ENCODE assay signal across 1 cellular context in the genomic region with DNA sequence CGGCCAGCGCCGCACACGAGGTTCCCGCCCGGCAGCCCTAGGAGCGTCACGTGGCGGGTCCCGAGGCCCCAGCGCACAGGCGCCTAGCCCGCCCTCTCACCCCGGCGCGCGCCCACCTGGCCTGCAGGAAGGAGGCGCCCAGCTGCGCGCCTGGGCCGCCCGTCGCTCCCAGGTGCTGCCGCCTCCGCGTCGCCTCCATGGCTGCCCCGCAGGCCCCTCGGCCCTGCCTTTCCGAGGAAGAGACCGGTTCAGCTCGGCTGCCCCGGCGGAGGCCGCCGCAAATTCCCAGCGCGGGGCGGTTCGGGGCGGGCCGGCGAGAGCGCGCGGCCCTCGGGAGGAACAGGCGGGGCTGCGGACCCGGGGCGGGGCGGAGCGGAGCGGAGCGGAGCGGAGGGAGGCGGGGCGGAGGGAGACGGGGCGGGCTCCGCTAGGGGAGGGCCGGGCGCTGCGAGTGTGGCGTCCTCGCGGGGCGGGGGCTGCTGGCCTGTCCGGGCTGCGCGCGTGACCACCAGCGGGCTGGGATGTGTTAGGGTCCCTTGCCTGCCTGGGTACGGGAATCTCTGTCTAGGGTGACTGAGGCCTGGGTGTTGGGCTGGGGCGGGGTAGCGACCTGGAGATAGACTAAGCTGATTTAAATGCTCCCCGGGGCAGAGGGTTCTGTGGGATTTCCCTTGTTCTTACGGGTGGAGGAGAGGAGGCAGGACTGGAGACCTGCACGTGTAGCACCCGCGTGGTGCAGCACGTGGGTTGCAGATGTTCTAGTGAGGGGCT.
A peak's percentile ranks its signal among the peaks of the same experiment; 100 is the strongest.
TF ChIP-seq lines count a peak whose summit lies in the region.

A gene (minus strand): TSS at position 343 of the 771 bp plus-strand sequence. CDS start 144 bp downstream, at position 199.

TF ChIP-seq in GM12878, 131 proteins besides CTCF, POLR2A, EP300 and RAD21 (continued from another document and continues in another):
- TF ChIP-seq, protein P1, sequence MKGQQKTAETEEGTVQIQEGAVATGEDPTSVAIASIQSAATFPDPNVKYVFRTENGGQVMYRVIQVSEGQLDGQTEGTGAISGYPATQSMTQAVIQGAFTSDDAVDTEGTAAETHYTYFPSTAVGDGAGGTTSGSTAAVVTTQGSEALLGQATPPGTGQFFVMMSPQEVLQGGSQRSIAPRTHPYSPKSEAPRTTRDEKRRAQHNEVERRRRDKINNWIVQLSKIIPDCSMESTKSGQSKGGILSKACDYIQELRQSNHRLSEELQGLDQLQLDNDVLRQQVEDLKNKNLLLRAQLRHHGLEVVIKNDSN (IDR thresholded peaks at IDR 0.05; ENCODE audit: borderline replicate concordance, extremely low read length, insufficient read depth, low read depth, low read length) = peak; percentile 96
- TF ChIP-seq, protein P2, sequence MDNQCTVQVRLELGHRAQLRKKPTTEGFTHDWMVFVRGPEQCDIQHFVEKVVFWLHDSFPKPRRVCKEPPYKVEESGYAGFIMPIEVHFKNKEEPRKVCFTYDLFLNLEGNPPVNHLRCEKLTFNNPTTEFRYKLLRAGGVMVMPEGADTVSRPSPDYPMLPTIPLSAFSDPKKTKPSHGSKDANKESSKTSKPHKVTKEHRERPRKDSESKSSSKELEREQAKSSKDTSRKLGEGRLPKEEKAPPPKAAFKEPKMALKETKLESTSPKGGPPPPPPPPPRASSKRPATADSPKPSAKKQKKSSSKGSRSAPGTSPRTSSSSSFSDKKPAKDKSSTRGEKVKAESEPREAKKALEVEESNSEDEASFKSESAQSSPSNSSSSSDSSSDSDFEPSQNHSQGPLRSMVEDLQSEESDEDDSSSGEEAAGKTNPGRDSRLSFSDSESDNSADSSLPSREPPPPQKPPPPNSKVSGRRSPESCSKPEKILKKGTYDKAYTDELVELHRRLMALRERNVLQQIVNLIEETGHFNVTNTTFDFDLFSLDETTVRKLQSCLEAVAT (IDR thresholded peaks at IDR 0.05) = 0 out of 2 replicates have a peak, but pooled peaks have one; percentile 36
- TF ChIP-seq SUZ12 (IDR thresholded peaks at IDR 0.05; ENCODE audit: unreplicated experiment) = no peak
- no peak for TF ChIP-seq JUND (IDR thresholded peaks at IDR 0.05; ENCODE audit: low read depth, low read length)
- TF ChIP-seq RB1 (IDR thresholded peaks at IDR 0.05; ENCODE audit: borderline replicate concordance) = peak; percentile 96
- TF ChIP-seq HDGF (IDR thresholded peaks at IDR 0.05) = no peak; the same call in 1 of the 2 replicates
- peak; percentile 91; the same call in 1 of the 2 replicates for TF ChIP-seq DPF2 (IDR thresholded peaks at IDR 0.05)
- TF ChIP-seq BHLHE40 (IDR thresholded peaks at IDR 0.05; ENCODE audit: borderline replicate concordance in 1 of 2, low read depth in 2 of 2, low read length in 1 of 2) = peak; percentile 97 to 98
- no peak for TF ChIP-seq TBL1XR1 (IDR thresholded peaks at IDR 0.05; ENCODE audit: low read depth, low read length)
- TF ChIP-seq, protein P3, sequence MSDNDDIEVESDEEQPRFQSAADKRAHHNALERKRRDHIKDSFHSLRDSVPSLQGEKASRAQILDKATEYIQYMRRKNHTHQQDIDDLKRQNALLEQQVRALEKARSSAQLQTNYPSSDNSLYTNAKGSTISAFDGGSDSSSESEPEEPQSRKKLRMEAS (IDR thresholded peaks at IDR 0.05; ENCODE audit: low read depth, low read length) = peak; percentile 95
- no peak for TF ChIP-seq ZBED1 (IDR thresholded peaks at IDR 0.05; ENCODE audit: borderline replicate concordance)
- TF ChIP-seq MEF2B (IDR thresholded peaks at IDR 0.05; ENCODE audit: partially characterized antibody, poor library complexity, severe bottlenecking) = peak; percentile 90
- TF ChIP-seq, protein P4, sequence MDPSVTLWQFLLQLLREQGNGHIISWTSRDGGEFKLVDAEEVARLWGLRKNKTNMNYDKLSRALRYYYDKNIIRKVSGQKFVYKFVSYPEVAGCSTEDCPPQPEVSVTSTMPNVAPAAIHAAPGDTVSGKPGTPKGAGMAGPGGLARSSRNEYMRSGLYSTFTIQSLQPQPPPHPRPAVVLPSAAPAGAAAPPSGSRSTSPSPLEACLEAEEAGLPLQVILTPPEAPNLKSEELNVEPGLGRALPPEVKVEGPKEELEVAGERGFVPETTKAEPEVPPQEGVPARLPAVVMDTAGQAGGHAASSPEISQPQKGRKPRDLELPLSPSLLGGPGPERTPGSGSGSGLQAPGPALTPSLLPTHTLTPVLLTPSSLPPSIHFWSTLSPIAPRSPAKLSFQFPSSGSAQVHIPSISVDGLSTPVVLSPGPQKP (IDR thresholded peaks at IDR 0.05; ENCODE audit: low read depth, low read length) = no peak
- no peak; the same call in 1 of the 2 replicates for TF ChIP-seq MTA3 (IDR thresholded peaks at IDR 0.05; ENCODE audit: borderline replicate concordance, low read length)
- TF ChIP-seq, protein P5, sequence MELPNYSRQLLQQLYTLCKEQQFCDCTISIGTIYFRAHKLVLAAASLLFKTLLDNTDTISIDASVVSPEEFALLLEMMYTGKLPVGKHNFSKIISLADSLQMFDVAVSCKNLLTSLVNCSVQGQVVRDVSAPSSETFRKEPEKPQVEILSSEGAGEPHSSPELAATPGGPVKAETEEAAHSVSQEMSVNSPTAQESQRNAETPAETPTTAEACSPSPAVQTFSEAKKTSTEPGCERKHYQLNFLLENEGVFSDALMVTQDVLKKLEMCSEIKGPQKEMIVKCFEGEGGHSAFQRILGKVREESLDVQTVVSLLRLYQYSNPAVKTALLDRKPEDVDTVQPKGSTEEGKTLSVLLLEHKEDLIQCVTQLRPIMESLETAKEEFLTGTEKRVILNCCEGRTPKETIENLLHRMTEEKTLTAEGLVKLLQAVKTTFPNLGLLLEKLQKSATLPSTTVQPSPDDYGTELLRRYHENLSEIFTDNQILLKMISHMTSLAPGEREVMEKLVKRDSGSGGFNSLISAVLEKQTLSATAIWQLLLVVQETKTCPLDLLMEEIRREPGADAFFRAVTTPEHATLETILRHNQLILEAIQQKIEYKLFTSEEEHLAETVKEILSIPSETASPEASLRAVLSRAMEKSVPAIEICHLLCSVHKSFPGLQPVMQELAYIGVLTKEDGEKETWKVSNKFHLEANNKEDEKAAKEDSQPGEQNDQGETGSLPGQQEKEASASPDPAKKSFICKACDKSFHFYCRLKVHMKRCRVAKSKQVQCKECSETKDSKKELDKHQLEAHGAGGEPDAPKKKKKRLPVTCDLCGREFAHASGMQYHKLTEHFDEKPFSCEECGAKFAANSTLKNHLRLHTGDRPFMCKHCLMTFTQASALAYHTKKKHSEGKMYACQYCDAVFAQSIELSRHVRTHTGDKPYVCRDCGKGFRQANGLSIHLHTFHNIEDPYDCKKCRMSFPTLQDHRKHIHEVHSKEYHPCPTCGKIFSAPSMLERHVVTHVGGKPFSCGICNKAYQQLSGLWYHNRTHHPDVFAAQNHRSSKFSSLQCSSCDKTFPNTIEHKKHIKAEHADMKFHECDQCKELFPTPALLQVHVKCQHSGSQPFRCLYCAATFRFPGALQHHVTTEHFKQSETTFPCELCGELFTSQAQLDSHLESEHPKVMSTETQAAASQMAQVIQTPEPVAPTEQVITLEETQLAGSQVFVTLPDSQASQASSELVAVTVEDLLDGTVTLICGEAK (IDR thresholded peaks at IDR 0.05; ENCODE audit: borderline replicate concordance) = no peak
- TF ChIP-seq NR2F1 (conservative IDR thresholded peaks at IDR 0.05) = peak; percentile 88
- no peak for TF ChIP-seq JUNB (IDR thresholded peaks at IDR 0.05)
- TF ChIP-seq TCF7 (IDR thresholded peaks at IDR 0.05; ENCODE audit: borderline replicate concordance) = no peak
- peak; percentile 87 for TF ChIP-seq BACH1 (IDR thresholded peaks at IDR 0.05; ENCODE audit: borderline replicate concordance)
- TF ChIP-seq SP1 (IDR thresholded peaks at IDR 0.05; ENCODE audit: low read depth, low read length) = peak; percentile 24
- TF ChIP-seq, protein P6, sequence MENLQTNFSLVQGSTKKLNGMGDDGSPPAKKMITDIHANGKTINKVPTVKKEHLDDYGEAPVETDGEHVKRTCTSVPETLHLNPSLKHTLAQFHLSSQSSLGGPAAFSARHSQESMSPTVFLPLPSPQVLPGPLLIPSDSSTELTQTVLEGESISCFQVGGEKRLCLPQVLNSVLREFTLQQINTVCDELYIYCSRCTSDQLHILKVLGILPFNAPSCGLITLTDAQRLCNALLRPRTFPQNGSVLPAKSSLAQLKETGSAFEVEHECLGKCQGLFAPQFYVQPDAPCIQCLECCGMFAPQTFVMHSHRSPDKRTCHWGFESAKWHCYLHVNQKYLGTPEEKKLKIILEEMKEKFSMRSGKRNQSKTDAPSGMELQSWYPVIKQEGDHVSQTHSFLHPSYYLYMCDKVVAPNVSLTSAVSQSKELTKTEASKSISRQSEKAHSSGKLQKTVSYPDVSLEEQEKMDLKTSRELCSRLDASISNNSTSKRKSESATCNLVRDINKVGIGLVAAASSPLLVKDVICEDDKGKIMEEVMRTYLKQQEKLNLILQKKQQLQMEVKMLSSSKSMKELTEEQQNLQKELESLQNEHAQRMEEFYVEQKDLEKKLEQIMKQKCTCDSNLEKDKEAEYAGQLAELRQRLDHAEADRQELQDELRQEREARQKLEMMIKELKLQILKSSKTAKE (IDR thresholded peaks at IDR 0.05; ENCODE audit: low read depth, poor library complexity, severe bottlenecking) = no peak
- peak; percentile 21 for TF ChIP-seq HDAC6 (IDR thresholded peaks at IDR 0.05; ENCODE audit: unreplicated experiment)
- TF ChIP-seq NR2C2 (IDR thresholded peaks at IDR 0.05; ENCODE audit: borderline replicate concordance, control insufficient read depth, insufficient read length, low read depth) = no peak
- TF ChIP-seq, protein P7, sequence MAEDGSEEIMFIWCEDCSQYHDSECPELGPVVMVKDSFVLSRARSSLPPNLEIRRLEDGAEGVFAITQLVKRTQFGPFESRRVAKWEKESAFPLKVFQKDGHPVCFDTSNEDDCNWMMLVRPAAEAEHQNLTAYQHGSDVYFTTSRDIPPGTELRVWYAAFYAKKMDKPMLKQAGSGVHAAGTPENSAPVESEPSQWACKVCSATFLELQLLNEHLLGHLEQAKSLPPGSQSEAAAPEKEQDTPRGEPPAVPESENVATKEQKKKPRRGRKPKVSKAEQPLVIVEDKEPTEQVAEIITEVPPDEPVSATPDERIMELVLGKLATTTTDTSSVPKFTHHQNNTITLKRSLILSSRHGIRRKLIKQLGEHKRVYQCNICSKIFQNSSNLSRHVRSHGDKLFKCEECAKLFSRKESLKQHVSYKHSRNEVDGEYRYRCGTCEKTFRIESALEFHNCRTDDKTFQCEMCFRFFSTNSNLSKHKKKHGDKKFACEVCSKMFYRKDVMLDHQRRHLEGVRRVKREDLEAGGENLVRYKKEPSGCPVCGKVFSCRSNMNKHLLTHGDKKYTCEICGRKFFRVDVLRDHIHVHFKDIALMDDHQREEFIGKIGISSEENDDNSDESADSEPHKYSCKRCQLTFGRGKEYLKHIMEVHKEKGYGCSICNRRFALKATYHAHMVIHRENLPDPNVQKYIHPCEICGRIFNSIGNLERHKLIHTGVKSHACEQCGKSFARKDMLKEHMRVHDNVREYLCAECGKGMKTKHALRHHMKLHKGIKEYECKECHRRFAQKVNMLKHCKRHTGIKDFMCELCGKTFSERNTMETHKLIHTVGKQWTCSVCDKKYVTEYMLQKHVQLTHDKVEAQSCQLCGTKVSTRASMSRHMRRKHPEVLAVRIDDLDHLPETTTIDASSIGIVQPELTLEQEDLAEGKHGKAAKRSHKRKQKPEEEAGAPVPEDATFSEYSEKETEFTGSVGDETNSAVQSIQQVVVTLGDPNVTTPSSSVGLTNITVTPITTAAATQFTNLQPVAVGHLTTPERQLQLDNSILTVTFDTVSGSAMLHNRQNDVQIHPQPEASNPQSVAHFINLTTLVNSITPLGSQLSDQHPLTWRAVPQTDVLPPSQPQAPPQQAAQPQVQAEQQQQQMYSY (CRISPR knock-in tag; IDR thresholded peaks at IDR 0.05) = no peak
- TF ChIP-seq SMARCA5 (IDR thresholded peaks at IDR 0.05) = 0 out of 2 replicates have a peak, but pooled peaks have one; percentile 58
- no peak for TF ChIP-seq FOXK2 (IDR thresholded peaks at IDR 0.05)
- TF ChIP-seq BRCA1 (IDR thresholded peaks at IDR 0.05; ENCODE audit: low read depth, low read length) = no peak
- TF ChIP-seq, protein P8, sequence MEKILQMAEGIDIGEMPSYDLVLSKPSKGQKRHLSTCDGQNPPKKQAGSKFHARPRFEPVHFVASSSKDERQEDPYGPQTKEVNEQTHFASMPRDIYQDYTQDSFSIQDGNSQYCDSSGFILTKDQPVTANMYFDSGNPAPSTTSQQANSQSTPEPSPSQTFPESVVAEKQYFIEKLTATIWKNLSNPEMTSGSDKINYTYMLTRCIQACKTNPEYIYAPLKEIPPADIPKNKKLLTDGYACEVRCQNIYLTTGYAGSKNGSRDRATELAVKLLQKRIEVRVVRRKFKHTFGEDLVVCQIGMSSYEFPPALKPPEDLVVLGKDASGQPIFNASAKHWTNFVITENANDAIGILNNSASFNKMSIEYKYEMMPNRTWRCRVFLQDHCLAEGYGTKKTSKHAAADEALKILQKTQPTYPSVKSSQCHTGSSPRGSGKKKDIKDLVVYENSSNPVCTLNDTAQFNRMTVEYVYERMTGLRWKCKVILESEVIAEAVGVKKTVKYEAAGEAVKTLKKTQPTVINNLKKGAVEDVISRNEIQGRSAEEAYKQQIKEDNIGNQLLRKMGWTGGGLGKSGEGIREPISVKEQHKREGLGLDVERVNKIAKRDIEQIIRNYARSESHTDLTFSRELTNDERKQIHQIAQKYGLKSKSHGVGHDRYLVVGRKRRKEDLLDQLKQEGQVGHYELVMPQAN (conservative IDR thresholded peaks at IDR 0.05) = peak; percentile 75
- TF ChIP-seq, protein P9, sequence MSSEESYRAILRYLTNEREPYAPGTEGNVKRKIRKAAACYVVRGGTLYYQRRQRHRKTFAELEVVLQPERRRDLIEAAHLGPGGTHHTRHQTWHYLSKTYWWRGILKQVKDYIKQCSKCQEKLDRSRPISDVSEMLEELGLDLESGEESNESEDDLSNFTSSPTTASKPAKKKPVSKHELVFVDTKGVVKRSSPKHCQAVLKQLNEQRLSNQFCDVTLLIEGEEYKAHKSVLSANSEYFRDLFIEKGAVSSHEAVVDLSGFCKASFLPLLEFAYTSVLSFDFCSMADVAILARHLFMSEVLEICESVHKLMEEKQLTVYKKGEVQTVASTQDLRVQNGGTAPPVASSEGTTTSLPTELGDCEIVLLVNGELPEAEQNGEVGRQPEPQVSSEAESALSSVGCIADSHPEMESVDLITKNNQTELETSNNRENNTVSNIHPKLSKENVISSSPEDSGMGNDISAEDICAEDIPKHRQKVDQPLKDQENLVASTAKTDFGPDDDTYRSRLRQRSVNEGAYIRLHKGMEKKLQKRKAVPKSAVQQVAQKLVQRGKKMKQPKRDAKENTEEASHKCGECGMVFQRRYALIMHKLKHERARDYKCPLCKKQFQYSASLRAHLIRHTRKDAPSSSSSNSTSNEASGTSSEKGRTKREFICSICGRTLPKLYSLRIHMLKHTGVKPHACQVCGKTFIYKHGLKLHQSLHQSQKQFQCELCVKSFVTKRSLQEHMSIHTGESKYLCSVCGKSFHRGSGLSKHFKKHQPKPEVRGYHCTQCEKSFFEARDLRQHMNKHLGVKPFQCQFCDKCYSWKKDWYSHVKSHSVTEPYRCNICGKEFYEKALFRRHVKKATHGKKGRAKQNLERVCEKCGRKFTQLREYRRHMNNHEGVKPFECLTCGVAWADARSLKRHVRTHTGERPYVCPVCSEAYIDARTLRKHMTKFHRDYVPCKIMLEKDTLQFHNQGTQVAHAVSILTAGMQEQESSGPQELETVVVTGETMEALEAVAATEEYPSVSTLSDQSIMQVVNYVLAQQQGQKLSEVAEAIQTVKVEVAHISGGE (CRISPR knock-in tag; IDR thresholded peaks at IDR 0.05) = no peak
